Comparison of ENCODE assay signal across 11 cellular contexts in the genomic region with DNA sequence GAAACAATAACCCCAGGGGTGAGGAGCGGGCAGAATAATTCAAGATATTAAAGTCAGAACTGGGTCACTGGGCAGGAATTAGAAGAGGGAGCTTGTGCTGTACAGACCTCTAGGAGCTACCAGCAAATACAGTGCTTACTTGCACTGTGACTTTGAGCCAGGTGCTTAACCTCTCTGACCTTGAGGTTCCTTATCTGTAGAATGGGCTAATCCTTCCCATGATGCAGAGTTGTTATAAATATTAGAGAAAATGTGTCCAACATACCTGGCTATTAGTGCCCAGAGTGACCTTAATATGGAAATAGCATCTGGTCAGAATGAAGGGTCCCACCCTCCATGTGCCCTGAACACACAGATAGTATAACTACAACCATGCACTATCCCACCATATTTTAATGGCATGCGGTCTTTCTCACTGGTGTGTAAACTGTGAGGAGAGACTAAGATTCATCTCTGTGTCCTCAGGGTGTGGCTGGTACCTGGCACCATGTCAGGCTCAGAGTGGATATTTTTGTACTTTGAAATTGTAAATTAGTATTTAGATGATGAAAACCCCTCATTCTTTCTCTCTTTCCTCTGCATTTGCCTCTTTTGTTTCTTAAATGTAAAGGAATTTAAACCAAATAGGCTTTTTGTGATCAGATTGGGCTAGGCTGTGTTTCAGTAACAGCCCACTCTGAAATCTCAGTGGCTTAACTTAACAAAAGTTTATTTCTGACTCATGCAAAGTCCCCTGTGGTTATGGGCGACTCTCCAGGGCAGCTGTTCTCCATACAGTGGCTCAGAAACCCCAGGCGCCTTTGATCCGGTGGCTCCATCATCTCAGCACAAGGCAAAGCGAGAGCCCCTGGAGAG. TPM values are rescaled to one million over a fixed set of nuclear protein-coding genes. Genes with fewer than 3 reads are reported as not detected.
DNase-seq lines count a peak whose midpoint lies in the region; ATAC-seq and TF ChIP-seq lines count a peak whose summit lies in the region.
"Had no signal": no experiment of that assay in that cellular context is flagged by ENCODE, and none has a peak within 500 bp of the region (broad histone marks: within the 10 kb centered on the region; RNA-seq: fewer than 3 reads in every experiment).

No MANE protein-coding gene starts in this region.

- H3K27me3 ChIP-seq in SK-N-SH (ENCODE audit: insufficient read depth) (no peaks in the 10 kb centered on the region; the same call in 1 of the 2 replicates), mesenchymal stem cell (ENCODE audit: control insufficient read depth in 1 of 2, insufficient read depth in 1 of 2, low read length in 2 of 2) (no peaks in the 10 kb centered on the region)
- H3K27me3 ChIP-seq: body of pancreas had no signal

- no peak overlapping the region for H2BK120ac ChIP-seq in mesenchymal stem cell (ENCODE audit: low read depth, low read length)

- CTCF ChIA-PET in SK-N-SH (lab: Yijun Ruan, JAX) = interaction anchor here (0.7 kb wide), 1 partner anchor 103 kb away, joined by 3 read pairs; no protein-coding TSS in a partner anchor

- no peak overlapping the region for H3K4ac ChIP-seq in mesenchymal stem cell (ENCODE audit: low read depth in 1 of 2, low read length in 2 of 2)

- H3K4me1 ChIP-seq in SK-N-SH (ENCODE audit: control insufficient read depth in 1 of 2, insufficient read depth in 2 of 2, low read depth in 1 of 2, low read length in 1 of 2) (peaks cover 5 to 8% of the 10 kb centered on the region in 2 experiments; a peak in 3 of 4 replicates), mesenchymal stem cell (ENCODE audit: control insufficient read depth, insufficient read depth, low read depth, low read length) (peaks cover 5% of the 10 kb centered on the region)

- H3K79me1 ChIP-seq in mesenchymal stem cell (replicated peaks; ENCODE audit: low read length, poor library complexity, severe bottlenecking) = no peaks in the 10 kb centered on the region

- DNase-seq in GM04503 (ENCODE audit: low read depth) (peak; percentile 39), SK-N-SH (no peak), mesenchymal stem cell (peak; percentile 83), T-helper 17 cell (no peak), NCI-H524 (lab: John Stamatoyannopoulos, UW) (no peak), nephron progenitor cell (no peak), T-helper 9 cell (no peak)
- DNase-seq: KG1; stimulated activated CD4-positive, alpha-beta T cell treated with anti-CD3 and anti-CD28 coated beads, Interleukin-1b, Interleukin-23, amount 100 ng/mL, for 48 hours had no signal

- no peaks in the 10 kb centered on the region for H3K9me2 ChIP-seq in SK-N-SH

- H3K9me3 Mint-ChIP-seq in nephron progenitor cell = no peaks in the 10 kb centered on the region

- ATAC-seq in HG03025 (IDR thresholded peaks at IDR 0.05; ENCODE audit: low FRiP score, unreplicated experiment) (peak; percentile 54), T-helper 17 cell (no peak)
- ATAC-seq: body of pancreas had no signal

- H2BK5ac ChIP-seq in mesenchymal stem cell (ENCODE audit: low read depth, low read length, poor library complexity, severe bottlenecking) = no peak overlapping the region

- no peaks in the 10 kb centered on the region for H4K20me1 ChIP-seq in SK-N-SH (ENCODE audit: insufficient read depth)

- no peak overlapping the region for H3K27ac ChIP-seq in SK-N-SH (ENCODE audit: low read depth in 2 of 2, low read length in 1 of 2)
- no peak overlapping the region for H3K27ac ChIP-seq in mesenchymal stem cell (ENCODE audit: low read length, poor library complexity, severe bottlenecking)
- H3K27ac ChIP-seq: body of pancreas had no signal

- H3K14ac ChIP-seq in mesenchymal stem cell (ENCODE audit: low read length in 2 of 2) = no peak overlapping the region

- H3K27ac Mint-ChIP-seq in T-helper 17 cell = no peak overlapping the region
- no peak overlapping the region for H3K27ac Mint-ChIP-seq in nephron progenitor cell

- H3K36me3 ChIP-seq in SK-N-SH (replicated peaks in 1 of 2; ENCODE audit: control insufficient read depth in 1 of 2, insufficient read depth in 2 of 2, low read length in 1 of 2) (no peaks in the 10 kb centered on the region), mesenchymal stem cell (ENCODE audit: control insufficient read depth in 1 of 2, insufficient read depth in 2 of 2, low read depth in 1 of 2, low read length in 2 of 2) (no peaks in the 10 kb centered on the region)

- H3K18ac ChIP-seq in mesenchymal stem cell (ENCODE audit: low read depth in 1 of 2, low read length in 2 of 2) = no peak overlapping the region

- no peaks in the 10 kb centered on the region for H3K9me3 ChIP-seq in SK-N-SH
- H3K9me3 ChIP-seq in mesenchymal stem cell (ENCODE audit: control insufficient read depth, low read length) = no peaks in the 10 kb centered on the region
- H3K9me3 ChIP-seq in T-helper 17 cell (ENCODE audit: control insufficient read depth, low read length, poor library complexity, severe bottlenecking) = no peaks in the 10 kb centered on the region
- H3K9me3 ChIP-seq: body of pancreas had no signal

- no peak overlapping the region for H2AK5ac ChIP-seq in mesenchymal stem cell (ENCODE audit: low read length, severe bottlenecking)

- POLR2A ChIA-PET in SK-N-SH (lab: Yijun Ruan, JAX) = no interaction called here

- no peaks in the 10 kb centered on the region for H3K79me2 ChIP-seq in SK-N-SH (ENCODE audit: insufficient read depth)

- TF ChIP-seq CTCF in SK-N-SH (IDR thresholded peaks at IDR 0.05) (no peak), nephron progenitor cell (IDR thresholded peaks at IDR 0.05) (no peak)

- H3K36me3 Mint-ChIP-seq in T-helper 17 cell (ENCODE audit: low read depth) (peaks cover 2% of the 10 kb centered on the region), nephron progenitor cell (ENCODE audit: low read depth) (no peaks in the 10 kb centered on the region)

- WGBS in SK-N-SH (ENCODE audit: low lambda C conversion rate) = 54% methylated on average over 6 of the region's 6 CpGs
- WGBS in mesenchymal stem cell = 55% methylated on average over 6 of the region's 6 CpGs

- no peak overlapping the region for H4K91ac ChIP-seq in mesenchymal stem cell (ENCODE audit: low read length)

- H3K4me2 ChIP-seq in SK-N-SH (no peak overlapping the region), mesenchymal stem cell (ENCODE audit: low read length, poor library complexity, severe bottlenecking) (no peak overlapping the region)

- H3K4me1 Mint-ChIP-seq in T-helper 17 cell = peaks cover 4% of the 10 kb centered on the region
- peaks cover 18% of the 10 kb centered on the region for H3K4me1 Mint-ChIP-seq in nephron progenitor cell

- H2BK12ac ChIP-seq in mesenchymal stem cell (ENCODE audit: low read length in 2 of 2) = no peak overlapping the region

- no peak overlapping the region for H2BK15ac ChIP-seq in mesenchymal stem cell (ENCODE audit: low read depth, poor library complexity, severe bottlenecking)

- no peak overlapping the region for H3K23ac ChIP-seq in mesenchymal stem cell (ENCODE audit: low read length in 2 of 2)

- no peak overlapping the region for H4K8ac ChIP-seq in mesenchymal stem cell (ENCODE audit: low read length)

- no peak overlapping the region for H3K4me3 Mint-ChIP-seq in T-helper 17 cell
- H3K4me3 Mint-ChIP-seq in nephron progenitor cell = no peak overlapping the region

- peaks cover 6% of the 10 kb centered on the region for H3F3A ChIP-seq in SK-N-SH (replicated peaks; ENCODE audit: insufficient read depth)

- no peak overlapping the region for H3K4me3 ChIP-seq in SK-N-SH (ENCODE audit: low read depth in 2 of 2, low read length in 1 of 2)
- peak overlapping the region in 1 of 2 experiments; percentile 7 for H3K4me3 ChIP-seq in mesenchymal stem cell (ENCODE audit: insufficient read depth in 1 of 2, low read depth in 1 of 2, low read length in 2 of 2)
- H3K4me3 ChIP-seq: body of pancreas had no signal

- H2AFZ ChIP-seq in SK-N-SH (ENCODE audit: low read depth) (no peak overlapping the region), mesenchymal stem cell (ENCODE audit: low read depth, low read length) (no peak overlapping the region)

- TF ChIP-seq EP300 in SK-N-SH (IDR thresholded peaks at IDR 0.05; ENCODE audit: borderline replicate concordance in 1 of 2, low read depth in 1 of 2, low read length in 1 of 2) = no peak; a peak in 1 of 4 replicates

- TF ChIP-seq RAD21 in SK-N-SH (IDR thresholded peaks at IDR 0.05; ENCODE audit: low read length) = no peak

- H3K27me3 Mint-ChIP-seq in T-helper 17 cell = peaks cover 39% of the 10 kb centered on the region
- H3K27me3 Mint-ChIP-seq in nephron progenitor cell (ENCODE audit: low read depth, poor library complexity) = peaks cover 8% of the 10 kb centered on the region

- H3K9ac ChIP-seq in SK-N-SH = no peak overlapping the region
- peak overlapping the region; percentile 31 for H3K9ac ChIP-seq in mesenchymal stem cell (ENCODE audit: low read length)

TF ChIP-seq in SK-N-SH, 30 proteins besides CTCF, POLR2A, EP300 and RAD21 (continues in another document):
- TF ChIP-seq MEF2A (IDR thresholded peaks at IDR 0.05; ENCODE audit: borderline replicate concordance, low read depth) (no peak), TAF1 (IDR thresholded peaks at IDR 0.05; ENCODE audit: borderline replicate concordance, low read depth, low read length) (no peak), JUND (IDR thresholded peaks at IDR 0.05) (0 out of 2 replicates have a peak, but pooled peaks have one; percentile 19), FOXJ3 (CRISPR knock-in tag; IDR thresholded peaks at IDR 0.05) (no peak), TEAD4 (IDR thresholded peaks at IDR 0.05; ENCODE audit: borderline replicate concordance, insufficient read depth) (no peak), SIN3A (IDR thresholded peaks at IDR 0.05; ENCODE audit: borderline replicate concordance, low read depth, low read length) (no peak), EZH2phosphoT487 (IDR thresholded peaks at IDR 0.05; ENCODE audit: borderline replicate concordance, low read depth) (no peak), YY1 (IDR thresholded peaks at IDR 0.05; ENCODE audit: low read depth) (no peak)
- TF ChIP-seq, protein P1, sequence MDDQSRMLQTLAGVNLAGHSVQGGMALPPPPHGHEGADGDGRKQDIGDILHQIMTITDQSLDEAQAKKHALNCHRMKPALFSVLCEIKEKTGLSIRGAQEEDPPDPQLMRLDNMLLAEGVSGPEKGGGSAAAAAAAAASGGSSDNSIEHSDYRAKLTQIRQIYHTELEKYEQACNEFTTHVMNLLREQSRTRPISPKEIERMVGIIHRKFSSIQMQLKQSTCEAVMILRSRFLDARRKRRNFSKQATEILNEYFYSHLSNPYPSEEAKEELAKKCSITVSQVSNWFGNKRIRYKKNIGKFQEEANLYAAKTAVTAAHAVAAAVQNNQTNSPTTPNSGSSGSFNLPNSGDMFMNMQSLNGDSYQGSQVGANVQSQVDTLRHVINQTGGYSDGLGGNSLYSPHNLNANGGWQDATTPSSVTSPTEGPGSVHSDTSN (IDR thresholded peaks at IDR 0.05) = 0 out of 2 replicates have a peak, but pooled peaks have one; percentile 6

RNA-seq across cellular contexts. Expression of gene ROR1, which starts 60.0 kb away (rescaled TPM):
- 4.0 and 5.5 TPM in 2 replicates for polyA plus RNA-seq in SK-N-SH (2012; rRNA removed)
- 6.1 and 6.7 TPM in 2 replicates for polyA plus RNA-seq in SK-N-SH (2012; cell fraction: cytosol; rRNA removed)
- polyA plus RNA-seq in SK-N-SH (2012; cell fraction: nucleus; rRNA removed) = 3.8 and 5.0 TPM in 2 replicates
- polyA plus RNA-seq in mesenchymal stem cell (2013, experiment 1 of 2) = 17.0 TPM
- 16.8 TPM for polyA plus RNA-seq in mesenchymal stem cell (2013, experiment 2 of 2)
- not detected for total RNA-seq in T-helper 17 cell

Comparison
In these comparisons a context has a peak if more than half of its experiments do, and no peak if none do; other contexts are left out.
1. DNase-seq: peak in GM04503 (single experiment) and mesenchymal stem cell (single experiment); none in SK-N-SH (single experiment), T-helper 17 cell (0 of 3), NCI-H524 (0 of 2), nephron progenitor cell (single experiment) and T-helper 9 cell (single experiment).